ENCODE assay signal across 12 cellular contexts in the genomic region with DNA sequence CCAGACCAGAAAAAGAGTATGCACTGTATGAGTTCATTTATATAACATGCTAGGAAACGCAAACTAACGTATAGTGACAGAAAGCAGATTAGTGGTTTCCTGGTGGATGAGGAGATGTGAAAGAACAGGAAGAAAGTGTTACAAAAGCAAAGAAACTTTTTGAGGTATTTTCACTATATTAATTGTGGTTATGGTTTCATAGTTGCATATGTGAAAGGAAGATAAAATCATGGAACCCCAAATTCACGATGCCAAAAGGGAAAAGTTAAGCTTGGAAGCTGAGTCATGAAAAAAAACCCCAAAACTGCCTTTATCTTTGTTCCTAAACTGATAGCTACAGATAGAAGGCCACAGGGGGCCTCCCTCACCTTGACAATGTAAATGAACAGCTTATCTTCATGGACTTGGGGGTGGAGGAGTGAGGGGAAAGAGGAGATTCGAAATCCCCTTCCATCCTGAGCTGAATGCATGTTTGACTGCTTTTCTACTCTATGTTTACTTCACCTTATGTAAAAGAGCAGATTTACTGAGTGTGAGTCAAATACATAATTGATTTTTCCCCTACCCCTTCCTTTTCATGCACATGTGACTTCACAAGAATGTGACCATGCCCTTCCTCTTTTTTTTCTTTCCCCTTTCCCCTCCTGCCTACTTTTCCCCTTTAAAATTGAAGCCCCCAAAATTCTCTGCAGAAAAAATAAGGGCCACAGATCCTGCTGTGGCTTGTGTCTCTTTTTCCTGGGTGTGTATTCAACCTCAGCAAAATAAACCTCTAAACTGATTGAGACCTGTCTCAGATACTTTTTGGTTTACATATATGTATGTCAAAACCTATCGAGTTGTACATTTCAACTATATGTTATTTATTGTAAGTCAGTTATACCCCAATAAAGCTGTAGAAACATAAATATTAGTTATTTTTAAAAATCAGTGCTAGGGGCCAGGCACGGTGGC.
DNase-seq lines count a peak whose midpoint lies in the region; ATAC-seq, FAIRE-seq and TF ChIP-seq lines count a peak whose summit lies in the region.
"Had no signal": no experiment of that assay in that cellular context is flagged by ENCODE, and none has a peak within 500 bp of the region (broad histone marks: within the 10 kb centered on the region; RNA-seq: fewer than 3 reads in every experiment).

No MANE protein-coding gene starts in this region.

- no peaks in the 10 kb centered on the region for H4K20me1 ChIP-seq in Loucy (ENCODE audit: insufficient read depth, low read length, poor library complexity, severe bottlenecking)

- no peaks in the 10 kb centered on the region for H3K36me3 Mint-ChIP-seq in activated naive CD4-positive, alpha-beta T cell treated with anti-CD3 and anti-CD28 coated beads for 36 hours (ENCODE audit: low read depth)
- H3K36me3 Mint-ChIP-seq: type B pancreatic cell had no signal

- H3K79me2 ChIP-seq in Loucy (ENCODE audit: insufficient read depth, low read length) = no peaks in the 10 kb centered on the region

- ATAC-seq in HG02973 (IDR thresholded peaks at IDR 0.05; ENCODE audit: unreplicated experiment) = no peak
- ATAC-seq: heart right ventricle had no signal

- CTCF ChIA-PET in activated naive CD4-positive, alpha-beta T cell treated with anti-CD3 and anti-CD28 coated beads for 36 hours (lab: Charles Lee) = interaction anchor here (0.7 to 1.6 kb wide), 6 partner anchors 13 to 328 kb away, joined by 3 to 10 read pairs (median 4); no protein-coding TSS in a partner anchor

- TF ChIP-seq EP300 in suprapubic skin (IDR thresholded peaks at IDR 0.05) = no peak

- H3K4me2 ChIP-seq in Loucy (ENCODE audit: low read depth, low read length, poor library complexity, severe bottlenecking) = peak overlapping the region; percentile 66

- intact Hi-C loops in activated naive CD4-positive, alpha-beta T cell treated with anti-CD3 and anti-CD28 coated beads for 36 hours (cut with micrococcal nuclease) = loop anchor here (1.0 to 5.0 kb wide), 11 partner anchors 12 to 333 kb away; a partner anchor contains a TSS
- intact Hi-C loops in kidney (cut with DNase I) = no loop called here

- no peaks in the 10 kb centered on the region; the same call in 1 of the 2 replicates for H3K36me3 ChIP-seq in Loucy (ENCODE audit: insufficient read depth, low read length)
- no peaks in the 10 kb centered on the region for H3K36me3 ChIP-seq in kidney (ENCODE audit: control insufficient read depth in 1 of 2, insufficient read depth in 2 of 2, low read length in 2 of 2)
- no peaks in the 10 kb centered on the region for H3K36me3 ChIP-seq in suprapubic skin
- H3K36me3 ChIP-seq: heart right ventricle had no signal

- peak overlapping the region; percentile 56 for H3K4me3 ChIP-seq in Loucy (ENCODE audit: low read length, poor library complexity, severe bottlenecking)
- no peak overlapping the region for H3K4me3 ChIP-seq in kidney (ENCODE audit: low read length in 2 of 2)
- H3K4me3 ChIP-seq in suprapubic skin = no peak overlapping the region
- H3K4me3 ChIP-seq: heart right ventricle had no signal

- H3K4me1 ChIP-seq in Loucy (ENCODE audit: insufficient read depth, low read length, poor library complexity, severe bottlenecking) (peaks cover 25% of the 10 kb centered on the region), kidney (ENCODE audit: control insufficient read depth in 1 of 2, insufficient read depth in 1 of 2, low read depth in 1 of 2, low read length in 2 of 2) (no peaks in the 10 kb centered on the region), suprapubic skin (no peaks in the 10 kb centered on the region)

- TF ChIP-seq CTCF in Loucy (conservative IDR thresholded peaks at IDR 0.05; ENCODE audit: low read length) (peak; percentile 41), kidney (IDR thresholded peaks at IDR 0.05; ENCODE audit: borderline replicate concordance, extremely low read depth, insufficient read depth) (no peak), suprapubic skin (IDR thresholded peaks at IDR 0.05) (no peak)

- H3K9me3 Mint-ChIP-seq in activated naive CD4-positive, alpha-beta T cell treated with anti-CD3 and anti-CD28 coated beads for 36 hours = no peaks in the 10 kb centered on the region
- H3K9me3 Mint-ChIP-seq: type B pancreatic cell had no signal

- H2AFZ ChIP-seq in Loucy (ENCODE audit: low read length) = no peak overlapping the region

- peak overlapping the region; percentile 44 for H3K27ac Mint-ChIP-seq in activated naive CD4-positive, alpha-beta T cell treated with anti-CD3 and anti-CD28 coated beads for 36 hours
- H3K27ac Mint-ChIP-seq: type B pancreatic cell had no signal

- H3K9me2 ChIP-seq in Loucy (replicated peaks; ENCODE audit: low read depth, low read length) = no peaks in the 10 kb centered on the region

- H3K27me3 Mint-ChIP-seq in activated naive CD4-positive, alpha-beta T cell treated with anti-CD3 and anti-CD28 coated beads for 36 hours (ENCODE audit: low read depth) = no peaks in the 10 kb centered on the region
- H3K27me3 Mint-ChIP-seq: type B pancreatic cell had no signal

- FAIRE-seq in kidney (lab: Jason Lieb, UNC) = no peak
- FAIRE-seq: bronchial epithelial cell had no signal

- no peak overlapping the region for H3K4me3 Mint-ChIP-seq in activated naive CD4-positive, alpha-beta T cell treated with anti-CD3 and anti-CD28 coated beads for 36 hours
- H3K4me3 Mint-ChIP-seq: type B pancreatic cell had no signal

- peaks cover 35% of the 10 kb centered on the region for H3K4me1 Mint-ChIP-seq in activated naive CD4-positive, alpha-beta T cell treated with anti-CD3 and anti-CD28 coated beads for 36 hours (ENCODE audit: low read depth)

- H3K9ac ChIP-seq in Loucy (ENCODE audit: low read depth, low read length, poor library complexity, severe bottlenecking) (peak overlapping the region; percentile 42), kidney (ENCODE audit: low read length in 2 of 2) (no peak overlapping the region)

- TF ChIP-seq POLR2A in suprapubic skin (IDR thresholded peaks at IDR 0.05) = no peak

- H3K27me3 ChIP-seq in Loucy (ENCODE audit: insufficient read depth, low read length, poor library complexity, severe bottlenecking) = no peaks in the 10 kb centered on the region
- no peaks in the 10 kb centered on the region for H3K27me3 ChIP-seq in suprapubic skin
- H3K27me3 ChIP-seq: heart right ventricle had no signal

- peaks cover 13% of the 10 kb centered on the region; the same call in 1 of the 2 replicates for H3K9me3 ChIP-seq in Loucy (ENCODE audit: insufficient read depth, low read depth, low read length)
- H3K9me3 ChIP-seq in kidney (ENCODE audit: control insufficient read depth in 1 of 2, low read length in 2 of 2) = no peaks in the 10 kb centered on the region
- no peaks in the 10 kb centered on the region for H3K9me3 ChIP-seq in suprapubic skin
- H3K9me3 ChIP-seq: heart right ventricle had no signal

- 64% methylated on average over 6 of the region's 6 CpGs for WGBS in suprapubic skin

- DNase-seq in SKM-1 treated with dmso at 0.1 percent for 144 hours (lab: John Stamatoyannopoulos, UW; ENCODE audit: unreplicated experiment) (peak; percentile 17), SKM-1 (lab: John Stamatoyannopoulos, UW; ENCODE audit: unreplicated experiment) (no peak), kidney (no peak), suprapubic skin (ENCODE audit: low spot score in 2 of 2) (no peak)
- DNase-seq in activated naive CD4-positive, alpha-beta T cell treated with anti-CD3 and anti-CD28 coated beads for 36 hours = peak; percentile 70
- DNase-seq in stimulated activated CD8-positive, alpha-beta memory T cell treated with anti-CD3 and anti-CD28 coated beads, Interleukin-7, amount 100 ng/mL, for 24 hours (ENCODE audit: low read depth) = peak; percentile 1
- DNase-seq: heart right ventricle, SW 1271 had no signal

- peaks cover 13% of the 10 kb centered on the region for H3F3A ChIP-seq in Loucy (ENCODE audit: low read depth)

- H3K27ac ChIP-seq in kidney (ENCODE audit: low read depth in 2 of 2, low read length in 2 of 2) = no peak overlapping the region
- no peak overlapping the region for H3K27ac ChIP-seq in suprapubic skin
- H3K27ac ChIP-seq: heart right ventricle had no signal

Comparison
In these comparisons a context has a peak if more than half of its experiments do, and no peak if none do; other contexts are left out.
1. DNase-seq: peak in SKM-1 treated with dmso at 0.1 percent for 144 hours (single experiment), activated naive CD4-positive, alpha-beta T cell treated with anti-CD3 and anti-CD28 coated beads for 36 hours (single experiment) and stimulated activated CD8-positive, alpha-beta memory T cell treated with anti-CD3 and anti-CD28 coated beads, Interleukin-7, amount 100 ng/mL, for 24 hours (single experiment); none in SKM-1 (single experiment), kidney (single experiment) and suprapubic skin (0 of 2).